1 cellular context compared by ENCODE assay signal in the genomic region with DNA sequence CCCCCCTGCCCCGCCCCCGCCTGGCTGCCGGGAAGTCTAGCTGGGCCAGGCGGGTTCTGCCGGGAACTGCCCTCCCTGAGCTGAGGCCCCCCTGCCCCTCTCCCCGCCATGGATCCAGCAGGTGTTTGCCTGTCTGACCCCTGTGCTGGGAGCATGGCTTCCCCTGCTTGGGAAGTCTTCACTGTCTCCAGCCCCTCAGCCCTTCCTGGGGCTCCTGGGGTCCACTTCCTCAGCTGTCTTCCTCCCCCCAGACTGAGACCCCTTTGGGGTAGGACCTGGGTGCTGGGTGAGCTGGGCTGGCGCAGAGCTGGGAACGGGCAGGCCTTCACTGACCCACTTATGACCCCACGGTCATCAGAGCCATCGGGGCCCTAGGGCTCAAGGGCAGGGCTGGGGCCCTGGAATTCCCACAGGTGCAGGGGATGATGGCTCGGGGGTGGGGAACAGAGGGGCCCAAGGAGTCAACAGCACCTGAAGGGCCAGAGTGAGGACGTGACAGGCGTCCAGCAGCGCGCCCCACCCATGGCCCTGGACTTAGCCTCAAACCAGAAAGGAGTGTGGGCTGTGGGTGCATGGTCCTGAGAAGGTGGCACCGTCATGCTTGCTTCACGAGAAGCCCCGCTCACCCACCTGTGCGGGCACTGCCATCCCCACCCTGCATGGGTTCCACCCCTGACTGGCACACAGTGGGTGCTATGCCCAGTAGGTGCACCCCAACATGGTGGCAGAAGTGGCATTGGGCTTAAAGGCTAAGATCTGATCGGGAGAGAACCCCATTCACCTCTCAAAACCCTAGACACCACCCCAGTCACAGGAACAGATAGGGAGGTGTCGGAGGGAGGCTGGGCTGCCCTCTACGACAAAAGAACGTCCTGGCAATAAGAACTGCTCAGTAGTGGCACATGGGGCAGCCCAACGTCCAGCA.
TF ChIP-seq lines count a peak whose summit lies in the region.

No MANE protein-coding gene starts in this region.

TF ChIP-seq in HepG2, 621 proteins besides CTCF, POLR2A, EP300 and RAD21 (continued from another document and continues in another):
- TF ChIP-seq, protein P1, sequence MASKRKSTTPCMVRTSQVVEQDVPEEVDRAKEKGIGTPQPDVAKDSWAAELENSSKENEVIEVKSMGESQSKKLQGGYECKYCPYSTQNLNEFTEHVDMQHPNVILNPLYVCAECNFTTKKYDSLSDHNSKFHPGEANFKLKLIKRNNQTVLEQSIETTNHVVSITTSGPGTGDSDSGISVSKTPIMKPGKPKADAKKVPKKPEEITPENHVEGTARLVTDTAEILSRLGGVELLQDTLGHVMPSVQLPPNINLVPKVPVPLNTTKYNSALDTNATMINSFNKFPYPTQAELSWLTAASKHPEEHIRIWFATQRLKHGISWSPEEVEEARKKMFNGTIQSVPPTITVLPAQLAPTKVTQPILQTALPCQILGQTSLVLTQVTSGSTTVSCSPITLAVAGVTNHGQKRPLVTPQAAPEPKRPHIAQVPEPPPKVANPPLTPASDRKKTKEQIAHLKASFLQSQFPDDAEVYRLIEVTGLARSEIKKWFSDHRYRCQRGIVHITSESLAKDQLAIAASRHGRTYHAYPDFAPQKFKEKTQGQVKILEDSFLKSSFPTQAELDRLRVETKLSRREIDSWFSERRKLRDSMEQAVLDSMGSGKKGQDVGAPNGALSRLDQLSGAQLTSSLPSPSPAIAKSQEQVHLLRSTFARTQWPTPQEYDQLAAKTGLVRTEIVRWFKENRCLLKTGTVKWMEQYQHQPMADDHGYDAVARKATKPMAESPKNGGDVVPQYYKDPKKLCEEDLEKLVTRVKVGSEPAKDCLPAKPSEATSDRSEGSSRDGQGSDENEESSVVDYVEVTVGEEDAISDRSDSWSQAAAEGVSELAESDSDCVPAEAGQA (IDR thresholded peaks at IDR 0.05; ENCODE audit: low read depth), result 0 out of 2 replicates have a peak, but pooled peaks have one; percentile 6
- TF ChIP-seq, protein P1 (CRISPR knock-in tag; IDR thresholded peaks at IDR 0.05; ENCODE audit: borderline replicate concordance), result no peak
- TF ChIP-seq HOXA9 (CRISPR knock-in tag; IDR thresholded peaks at IDR 0.05; ENCODE audit: borderline replicate concordance) (no peak), ZNF121 (CRISPR knock-in tag; IDR thresholded peaks at IDR 0.05) (no peak), ZNF576 (CRISPR knock-in tag; IDR thresholded peaks at IDR 0.05) (no peak), ZFAT (CRISPR knock-in tag; conservative IDR thresholded peaks at IDR 0.05) (no peak), EED (CRISPR knock-in tag; IDR thresholded peaks at IDR 0.05) (0 out of 2 replicates have a peak, but pooled peaks have one; percentile 7), NKX3-1 (CRISPR knock-in tag; IDR thresholded peaks at IDR 0.05) (no peak), REPIN1 (CRISPR knock-in tag; IDR thresholded peaks at IDR 0.05; ENCODE audit: borderline replicate concordance, low read depth) (no peak), ZNF329 (CRISPR knock-in tag; IDR thresholded peaks at IDR 0.05; ENCODE audit: low read depth) (no peak), ZNF24 (IDR thresholded peaks at IDR 0.05) (no peak), SMARCE1 (IDR thresholded peaks at IDR 0.05; ENCODE audit: borderline replicate concordance) (no peak), ZBTB33 (CRISPR knock-in tag; IDR thresholded peaks at IDR 0.05) (peak; percentile 97), DMTF1 (CRISPR knock-in tag; IDR thresholded peaks at IDR 0.05) (no peak), HOXA3 (CRISPR knock-in tag; IDR thresholded peaks at IDR 0.05) (no peak), GLI4 (CRISPR knock-in tag; IDR thresholded peaks at IDR 0.05; ENCODE audit: borderline replicate concordance) (no peak)
- TF ChIP-seq, protein P2, sequence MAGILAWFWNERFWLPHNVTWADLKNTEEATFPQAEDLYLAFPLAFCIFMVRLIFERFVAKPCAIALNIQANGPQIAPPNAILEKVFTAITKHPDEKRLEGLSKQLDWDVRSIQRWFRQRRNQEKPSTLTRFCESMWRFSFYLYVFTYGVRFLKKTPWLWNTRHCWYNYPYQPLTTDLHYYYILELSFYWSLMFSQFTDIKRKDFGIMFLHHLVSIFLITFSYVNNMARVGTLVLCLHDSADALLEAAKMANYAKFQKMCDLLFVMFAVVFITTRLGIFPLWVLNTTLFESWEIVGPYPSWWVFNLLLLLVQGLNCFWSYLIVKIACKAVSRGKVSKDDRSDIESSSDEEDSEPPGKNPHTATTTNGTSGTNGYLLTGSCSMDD (CRISPR knock-in tag; IDR thresholded peaks at IDR 0.05), result no peak
- TF ChIP-seq, protein P3, sequence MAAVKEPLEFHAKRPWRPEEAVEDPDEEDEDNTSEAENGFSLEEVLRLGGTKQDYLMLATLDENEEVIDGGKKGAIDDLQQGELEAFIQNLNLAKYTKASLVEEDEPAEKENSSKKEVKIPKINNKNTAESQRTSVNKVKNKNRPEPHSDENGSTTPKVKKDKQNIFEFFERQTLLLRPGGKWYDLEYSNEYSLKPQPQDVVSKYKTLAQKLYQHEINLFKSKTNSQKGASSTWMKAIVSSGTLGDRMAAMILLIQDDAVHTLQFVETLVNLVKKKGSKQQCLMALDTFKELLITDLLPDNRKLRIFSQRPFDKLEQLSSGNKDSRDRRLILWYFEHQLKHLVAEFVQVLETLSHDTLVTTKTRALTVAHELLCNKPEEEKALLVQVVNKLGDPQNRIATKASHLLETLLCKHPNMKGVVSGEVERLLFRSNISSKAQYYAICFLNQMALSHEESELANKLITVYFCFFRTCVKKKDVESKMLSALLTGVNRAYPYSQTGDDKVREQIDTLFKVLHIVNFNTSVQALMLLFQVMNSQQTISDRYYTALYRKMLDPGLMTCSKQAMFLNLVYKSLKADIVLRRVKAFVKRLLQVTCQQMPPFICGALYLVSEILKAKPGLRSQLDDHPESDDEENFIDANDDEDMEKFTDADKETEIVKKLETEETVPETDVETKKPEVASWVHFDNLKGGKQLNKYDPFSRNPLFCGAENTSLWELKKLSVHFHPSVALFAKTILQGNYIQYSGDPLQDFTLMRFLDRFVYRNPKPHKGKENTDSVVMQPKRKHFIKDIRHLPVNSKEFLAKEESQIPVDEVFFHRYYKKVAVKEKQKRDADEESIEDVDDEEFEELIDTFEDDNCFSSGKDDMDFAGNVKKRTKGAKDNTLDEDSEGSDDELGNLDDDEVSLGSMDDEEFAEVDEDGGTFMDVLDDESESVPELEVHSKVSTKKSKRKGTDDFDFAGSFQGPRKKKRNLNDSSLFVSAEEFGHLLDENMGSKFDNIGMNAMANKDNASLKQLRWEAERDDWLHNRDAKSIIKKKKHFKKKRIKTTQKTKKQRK (IDR thresholded peaks at IDR 0.05; ENCODE audit: low read length), result no peak
- TF ChIP-seq, protein P4, sequence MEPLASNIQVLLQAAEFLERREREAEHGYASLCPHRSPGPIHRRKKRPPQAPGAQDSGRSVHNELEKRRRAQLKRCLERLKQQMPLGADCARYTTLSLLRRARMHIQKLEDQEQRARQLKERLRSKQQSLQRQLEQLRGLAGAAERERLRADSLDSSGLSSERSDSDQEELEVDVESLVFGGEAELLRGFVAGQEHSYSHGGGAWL (CRISPR knock-in tag; IDR thresholded peaks at IDR 0.05), result peak; percentile 56
- TF ChIP-seq, protein P5, sequence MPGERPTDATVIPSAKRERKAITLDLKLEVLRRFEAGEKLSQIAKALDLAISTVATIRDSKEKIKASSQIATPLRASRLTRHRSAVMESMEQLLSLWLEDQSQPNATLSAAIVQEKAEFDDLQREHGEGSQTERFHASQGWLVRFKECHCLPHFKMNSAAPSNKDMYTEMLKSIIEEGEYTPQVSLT (CRISPR knock-in tag; IDR thresholded peaks at IDR 0.05; ENCODE audit: borderline replicate concordance, low read depth), result no peak
- TF ChIP-seq, protein P6, sequence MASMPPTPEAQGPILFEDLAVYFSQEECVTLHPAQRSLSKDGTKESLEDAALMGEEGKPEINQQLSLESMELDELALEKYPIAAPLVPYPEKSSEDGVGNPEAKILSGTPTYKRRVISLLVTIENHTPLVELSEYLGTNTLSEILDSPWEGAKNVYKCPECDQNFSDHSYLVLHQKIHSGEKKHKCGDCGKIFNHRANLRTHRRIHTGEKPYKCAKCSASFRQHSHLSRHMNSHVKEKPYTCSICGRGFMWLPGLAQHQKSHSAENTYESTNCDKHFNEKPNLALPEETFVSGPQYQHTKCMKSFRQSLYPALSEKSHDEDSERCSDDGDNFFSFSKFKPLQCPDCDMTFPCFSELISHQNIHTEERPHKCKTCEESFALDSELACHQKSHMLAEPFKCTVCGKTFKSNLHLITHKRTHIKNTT (CRISPR knock-in tag; IDR thresholded peaks at IDR 0.05), result no peak
- TF ChIP-seq, protein P7, sequence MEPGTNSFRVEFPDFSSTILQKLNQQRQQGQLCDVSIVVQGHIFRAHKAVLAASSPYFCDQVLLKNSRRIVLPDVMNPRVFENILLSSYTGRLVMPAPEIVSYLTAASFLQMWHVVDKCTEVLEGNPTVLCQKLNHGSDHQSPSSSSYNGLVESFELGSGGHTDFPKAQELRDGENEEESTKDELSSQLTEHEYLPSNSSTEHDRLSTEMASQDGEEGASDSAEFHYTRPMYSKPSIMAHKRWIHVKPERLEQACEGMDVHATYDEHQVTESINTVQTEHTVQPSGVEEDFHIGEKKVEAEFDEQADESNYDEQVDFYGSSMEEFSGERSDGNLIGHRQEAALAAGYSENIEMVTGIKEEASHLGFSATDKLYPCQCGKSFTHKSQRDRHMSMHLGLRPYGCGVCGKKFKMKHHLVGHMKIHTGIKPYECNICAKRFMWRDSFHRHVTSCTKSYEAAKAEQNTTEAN (CRISPR knock-in tag; conservative IDR thresholded peaks at IDR 0.05), result no peak; the same call in 1 of the 2 replicates
- TF ChIP-seq, protein P8, sequence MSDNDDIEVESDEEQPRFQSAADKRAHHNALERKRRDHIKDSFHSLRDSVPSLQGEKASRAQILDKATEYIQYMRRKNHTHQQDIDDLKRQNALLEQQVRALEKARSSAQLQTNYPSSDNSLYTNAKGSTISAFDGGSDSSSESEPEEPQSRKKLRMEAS (IDR thresholded peaks at IDR 0.05), result peak; percentile 58; the same call in 1 of the 2 replicates
- TF ChIP-seq, protein P9, sequence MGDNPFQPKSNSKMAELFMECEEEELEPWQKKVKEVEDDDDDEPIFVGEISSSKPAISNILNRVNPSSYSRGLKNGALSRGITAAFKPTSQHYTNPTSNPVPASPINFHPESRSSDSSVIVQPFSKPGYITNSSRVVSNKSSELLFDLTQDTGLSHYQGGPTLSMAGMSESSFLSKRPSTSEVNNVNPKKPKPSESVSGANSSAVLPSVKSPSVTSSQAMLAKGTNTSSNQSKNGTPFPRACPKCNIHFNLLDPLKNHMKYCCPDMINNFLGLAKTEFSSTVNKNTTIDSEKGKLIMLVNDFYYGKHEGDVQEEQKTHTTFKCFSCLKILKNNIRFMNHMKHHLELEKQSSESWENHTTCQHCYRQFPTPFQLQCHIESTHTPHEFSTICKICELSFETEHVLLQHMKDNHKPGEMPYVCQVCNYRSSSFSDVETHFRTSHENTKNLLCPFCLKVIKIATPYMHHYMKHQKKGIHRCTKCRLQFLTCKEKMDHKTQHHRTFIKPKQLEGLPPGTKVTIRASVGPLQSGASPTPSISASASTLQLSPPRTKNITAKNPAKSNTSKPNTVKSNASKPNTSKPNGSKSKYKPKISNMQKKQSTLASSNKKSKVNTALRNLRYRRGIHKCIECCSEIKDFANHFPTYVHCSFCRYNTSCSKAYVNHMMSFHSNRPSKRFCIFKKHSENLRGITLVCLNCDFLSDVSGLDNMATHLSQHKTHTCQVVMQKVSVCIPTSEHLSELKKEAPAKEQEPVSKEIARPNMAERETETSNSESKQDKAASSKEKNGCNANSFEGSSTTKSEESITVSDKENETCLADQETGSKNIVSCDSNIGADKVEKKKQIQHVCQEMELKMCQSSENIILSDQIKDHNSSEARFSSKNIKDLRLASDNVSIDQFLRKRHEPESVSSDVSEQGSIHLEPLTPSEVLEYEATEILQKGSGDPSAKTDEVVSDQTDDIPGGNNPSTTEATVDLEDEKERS (CRISPR knock-in tag; IDR thresholded peaks at IDR 0.05), result 0 out of 2 replicates have a peak, but pooled peaks have one; percentile 47
